Comparison of ENCODE assay signal across 1 cellular context in genomic region chr12:65308601-65309071, GRCh38.
TF ChIP-seq lines count a peak whose summit lies in the region.

No MANE protein-coding gene starts in this region.

TF ChIP-seq in SK-N-SH, 30 proteins besides CTCF, POLR2A, EP300 and RAD21 (continued from another document):
- TF ChIP-seq JUND (IDR thresholded peaks at IDR 0.05) (peak; percentile 62), POLR2AphosphoS5 (IDR thresholded peaks at IDR 0.05; ENCODE audit: low read depth, low read length) (peak; percentile 45; the same call in 1 of the 2 replicates), NFIC (IDR thresholded peaks at IDR 0.05; ENCODE audit: borderline replicate concordance) (peak; percentile 80), RXRA (IDR thresholded peaks at IDR 0.05; ENCODE audit: borderline replicate concordance, low read depth) (no peak), GABPA (IDR thresholded peaks at IDR 0.05; ENCODE audit: low read depth) (0 out of 2 replicates have a peak, but pooled peaks have one; percentile 25), EZH2phosphoT487 (IDR thresholded peaks at IDR 0.05; ENCODE audit: borderline replicate concordance, low read depth) (no peak), TCF12 (IDR thresholded peaks at IDR 0.05) (peak; percentile 95), GATA2 (CRISPR knock-in tag; IDR thresholded peaks at IDR 0.05) (no peak), ELF1 (IDR thresholded peaks at IDR 0.05) (no peak; the same call in 1 of the 2 replicates), CHD2 (IDR thresholded peaks at IDR 0.05; ENCODE audit: low read length, partially characterized antibody) (no peak), RFX5 (IDR thresholded peaks at IDR 0.05; ENCODE audit: low read length) (no peak), SIN3A (IDR thresholded peaks at IDR 0.05; ENCODE audit: borderline replicate concordance, low read depth, low read length) (peak; percentile 61; the same call in 1 of the 2 replicates), SMC3 (IDR thresholded peaks at IDR 0.05; ENCODE audit: low read depth, low read length) (no peak), FOXJ3 (CRISPR knock-in tag; IDR thresholded peaks at IDR 0.05) (no peak), MEF2A (IDR thresholded peaks at IDR 0.05; ENCODE audit: borderline replicate concordance, low read depth) (0 out of 2 replicates have a peak, but pooled peaks have one; percentile 31), RCOR1 (IDR thresholded peaks at IDR 0.05; ENCODE audit: low read length) (no peak), TEAD4 (IDR thresholded peaks at IDR 0.05; ENCODE audit: borderline replicate concordance, insufficient read depth) (peak; percentile 86), YY1 (IDR thresholded peaks at IDR 0.05; ENCODE audit: low read depth) (no peak), FOXM1 (IDR thresholded peaks at IDR 0.05; ENCODE audit: low read depth) (peak; percentile 83), NRF1 (IDR thresholded peaks at IDR 0.05; ENCODE audit: low read depth, low read length) (no peak)
- TF ChIP-seq, protein P1, sequence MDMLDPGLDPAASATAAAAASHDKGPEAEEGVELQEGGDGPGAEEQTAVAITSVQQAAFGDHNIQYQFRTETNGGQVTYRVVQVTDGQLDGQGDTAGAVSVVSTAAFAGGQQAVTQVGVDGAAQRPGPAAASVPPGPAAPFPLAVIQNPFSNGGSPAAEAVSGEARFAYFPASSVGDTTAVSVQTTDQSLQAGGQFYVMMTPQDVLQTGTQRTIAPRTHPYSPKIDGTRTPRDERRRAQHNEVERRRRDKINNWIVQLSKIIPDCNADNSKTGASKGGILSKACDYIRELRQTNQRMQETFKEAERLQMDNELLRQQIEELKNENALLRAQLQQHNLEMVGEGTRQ (IDR thresholded peaks at IDR 0.05; ENCODE audit: borderline replicate concordance, low read depth, low read length) = 0 out of 2 replicates have a peak, but pooled peaks have one; percentile 12
- TF ChIP-seq, protein P2, sequence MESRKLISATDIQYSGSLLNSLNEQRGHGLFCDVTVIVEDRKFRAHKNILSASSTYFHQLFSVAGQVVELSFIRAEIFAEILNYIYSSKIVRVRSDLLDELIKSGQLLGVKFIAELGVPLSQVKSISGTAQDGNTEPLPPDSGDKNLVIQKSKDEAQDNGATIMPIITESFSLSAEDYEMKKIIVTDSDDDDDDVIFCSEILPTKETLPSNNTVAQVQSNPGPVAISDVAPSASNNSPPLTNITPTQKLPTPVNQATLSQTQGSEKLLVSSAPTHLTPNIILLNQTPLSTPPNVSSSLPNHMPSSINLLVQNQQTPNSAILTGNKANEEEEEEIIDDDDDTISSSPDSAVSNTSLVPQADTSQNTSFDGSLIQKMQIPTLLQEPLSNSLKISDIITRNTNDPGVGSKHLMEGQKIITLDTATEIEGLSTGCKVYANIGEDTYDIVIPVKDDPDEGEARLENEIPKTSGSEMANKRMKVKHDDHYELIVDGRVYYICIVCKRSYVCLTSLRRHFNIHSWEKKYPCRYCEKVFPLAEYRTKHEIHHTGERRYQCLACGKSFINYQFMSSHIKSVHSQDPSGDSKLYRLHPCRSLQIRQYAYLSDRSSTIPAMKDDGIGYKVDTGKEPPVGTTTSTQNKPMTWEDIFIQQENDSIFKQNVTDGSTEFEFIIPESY (IDR thresholded peaks at IDR 0.05; ENCODE audit: borderline replicate concordance, low read depth) = no peak
- TF ChIP-seq, protein P3, sequence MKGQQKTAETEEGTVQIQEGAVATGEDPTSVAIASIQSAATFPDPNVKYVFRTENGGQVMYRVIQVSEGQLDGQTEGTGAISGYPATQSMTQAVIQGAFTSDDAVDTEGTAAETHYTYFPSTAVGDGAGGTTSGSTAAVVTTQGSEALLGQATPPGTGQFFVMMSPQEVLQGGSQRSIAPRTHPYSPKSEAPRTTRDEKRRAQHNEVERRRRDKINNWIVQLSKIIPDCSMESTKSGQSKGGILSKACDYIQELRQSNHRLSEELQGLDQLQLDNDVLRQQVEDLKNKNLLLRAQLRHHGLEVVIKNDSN (IDR thresholded peaks at IDR 0.05; ENCODE audit: borderline replicate concordance, low read depth) = no peak
- TF ChIP-seq, protein P4, sequence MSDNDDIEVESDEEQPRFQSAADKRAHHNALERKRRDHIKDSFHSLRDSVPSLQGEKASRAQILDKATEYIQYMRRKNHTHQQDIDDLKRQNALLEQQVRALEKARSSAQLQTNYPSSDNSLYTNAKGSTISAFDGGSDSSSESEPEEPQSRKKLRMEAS (IDR thresholded peaks at IDR 0.05; ENCODE audit: low read depth) = peak; percentile 68
- TF ChIP-seq, protein P5, sequence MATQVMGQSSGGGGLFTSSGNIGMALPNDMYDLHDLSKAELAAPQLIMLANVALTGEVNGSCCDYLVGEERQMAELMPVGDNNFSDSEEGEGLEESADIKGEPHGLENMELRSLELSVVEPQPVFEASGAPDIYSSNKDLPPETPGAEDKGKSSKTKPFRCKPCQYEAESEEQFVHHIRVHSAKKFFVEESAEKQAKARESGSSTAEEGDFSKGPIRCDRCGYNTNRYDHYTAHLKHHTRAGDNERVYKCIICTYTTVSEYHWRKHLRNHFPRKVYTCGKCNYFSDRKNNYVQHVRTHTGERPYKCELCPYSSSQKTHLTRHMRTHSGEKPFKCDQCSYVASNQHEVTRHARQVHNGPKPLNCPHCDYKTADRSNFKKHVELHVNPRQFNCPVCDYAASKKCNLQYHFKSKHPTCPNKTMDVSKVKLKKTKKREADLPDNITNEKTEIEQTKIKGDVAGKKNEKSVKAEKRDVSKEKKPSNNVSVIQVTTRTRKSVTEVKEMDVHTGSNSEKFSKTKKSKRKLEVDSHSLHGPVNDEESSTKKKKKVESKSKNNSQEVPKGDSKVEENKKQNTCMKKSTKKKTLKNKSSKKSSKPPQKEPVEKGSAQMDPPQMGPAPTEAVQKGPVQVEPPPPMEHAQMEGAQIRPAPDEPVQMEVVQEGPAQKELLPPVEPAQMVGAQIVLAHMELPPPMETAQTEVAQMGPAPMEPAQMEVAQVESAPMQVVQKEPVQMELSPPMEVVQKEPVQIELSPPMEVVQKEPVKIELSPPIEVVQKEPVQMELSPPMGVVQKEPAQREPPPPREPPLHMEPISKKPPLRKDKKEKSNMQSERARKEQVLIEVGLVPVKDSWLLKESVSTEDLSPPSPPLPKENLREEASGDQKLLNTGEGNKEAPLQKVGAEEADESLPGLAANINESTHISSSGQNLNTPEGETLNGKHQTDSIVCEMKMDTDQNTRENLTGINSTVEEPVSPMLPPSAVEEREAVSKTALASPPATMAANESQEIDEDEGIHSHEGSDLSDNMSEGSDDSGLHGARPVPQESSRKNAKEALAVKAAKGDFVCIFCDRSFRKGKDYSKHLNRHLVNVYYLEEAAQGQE (IDR thresholded peaks at IDR 0.05; ENCODE audit: low read depth, low read length) = no peak
- TF ChIP-seq, protein P6, sequence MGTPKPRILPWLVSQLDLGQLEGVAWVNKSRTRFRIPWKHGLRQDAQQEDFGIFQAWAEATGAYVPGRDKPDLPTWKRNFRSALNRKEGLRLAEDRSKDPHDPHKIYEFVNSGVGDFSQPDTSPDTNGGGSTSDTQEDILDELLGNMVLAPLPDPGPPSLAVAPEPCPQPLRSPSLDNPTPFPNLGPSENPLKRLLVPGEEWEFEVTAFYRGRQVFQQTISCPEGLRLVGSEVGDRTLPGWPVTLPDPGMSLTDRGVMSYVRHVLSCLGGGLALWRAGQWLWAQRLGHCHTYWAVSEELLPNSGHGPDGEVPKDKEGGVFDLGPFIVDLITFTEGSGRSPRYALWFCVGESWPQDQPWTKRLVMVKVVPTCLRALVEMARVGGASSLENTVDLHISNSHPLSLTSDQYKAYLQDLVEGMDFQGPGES (IDR thresholded peaks at IDR 0.05; ENCODE audit: low read depth, low read length) = no peak
- TF ChIP-seq, protein P7, sequence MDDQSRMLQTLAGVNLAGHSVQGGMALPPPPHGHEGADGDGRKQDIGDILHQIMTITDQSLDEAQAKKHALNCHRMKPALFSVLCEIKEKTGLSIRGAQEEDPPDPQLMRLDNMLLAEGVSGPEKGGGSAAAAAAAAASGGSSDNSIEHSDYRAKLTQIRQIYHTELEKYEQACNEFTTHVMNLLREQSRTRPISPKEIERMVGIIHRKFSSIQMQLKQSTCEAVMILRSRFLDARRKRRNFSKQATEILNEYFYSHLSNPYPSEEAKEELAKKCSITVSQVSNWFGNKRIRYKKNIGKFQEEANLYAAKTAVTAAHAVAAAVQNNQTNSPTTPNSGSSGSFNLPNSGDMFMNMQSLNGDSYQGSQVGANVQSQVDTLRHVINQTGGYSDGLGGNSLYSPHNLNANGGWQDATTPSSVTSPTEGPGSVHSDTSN (IDR thresholded peaks at IDR 0.05) = peak; percentile 85
TF ChIP-seq in SK-N-SH: peak in this region for 13.
